ENCODE assay signal across 19 cellular contexts in genomic region chr6:136235233-136235564, GRCh38. TPM values are rescaled to one million over a fixed set of nuclear protein-coding genes. Genes with fewer than 3 reads are reported as not detected.
DNase-seq lines count a peak whose midpoint lies in the region; ATAC-seq and TF ChIP-seq lines count a peak whose summit lies in the region.
"Had no signal": no experiment of that assay in that cellular context is flagged by ENCODE, and none has a peak within 500 bp of the region (broad histone marks: within the 10 kb centered on the region; RNA-seq: fewer than 3 reads in every experiment).

No MANE protein-coding gene starts in this region.

- no peaks in the 10 kb centered on the region for H3K4me1 ChIP-seq in hepatocyte (ENCODE audit: insufficient read depth)
- H3K4me1 ChIP-seq: gastrocnemius medialis, SJSA1 had no signal

- DNase-seq in DMS53 (lab: John Stamatoyannopoulos, UW): peak; percentile 96
- no peak for DNase-seq in HEK293T (ENCODE audit: extremely low spot score)
- DNase-seq in WTC11 (ENCODE audit: low spot score): no peak
- DNase-seq in foreskin fibroblast: peak; percentile 42 to 64
- no peak for DNase-seq in SK-N-DZ (ENCODE audit: low spot score)
- no peak for DNase-seq in activated naive CD8-positive, alpha-beta T cell treated with anti-CD3 and anti-CD28 coated beads for 36 hours
- no peak for DNase-seq in hepatocyte (ENCODE audit: low spot score)
- DNase-seq: activated CD8-positive, alpha-beta memory T cell treated with anti-CD3 and anti-CD28 coated beads, Interleukin-2, amount 10 ng/mL, durations not matched to agents 7 days and 5 days; activated gamma-delta T cell treated with Interleukin-2 at 50 U/mL for 16 hours; AML-193; anterior cingulate cortex; gastrocnemius medialis; NCI-H1436; nucleus accumbens had no signal

- ATAC-seq in WTC11 (no peak), HG03159 (IDR thresholded peaks at IDR 0.05; ENCODE audit: unreplicated experiment) (no peak)
- ATAC-seq: activated CD4-positive, CD25-positive, alpha-beta regulatory T cell treated with anti-CD3 and anti-CD28 coated beads, Interleukin-2, amount 50 U/mL, for 24 hours; activated CD8-positive, alpha-beta memory T cell treated with anti-CD3 and anti-CD28 coated beads, Interleukin-2, amount 10 ng/mL, durations not matched to agents 7 days and 5 days; gastrocnemius medialis; stimulated activated effector memory CD8-positive, alpha-beta T cell treated with anti-CD3 and anti-CD28 coated beads, Interleukin-12 subunit alpha, Interleukin-12 subunit beta, amount 100 ng/mL, for 72 hours had no signal

- no peaks in the 10 kb centered on the region for H3K9me2 ChIP-seq in hepatocyte (replicated peaks; ENCODE audit: insufficient read depth)

- no peaks in the 10 kb centered on the region for H4K20me1 ChIP-seq in hepatocyte (ENCODE audit: insufficient read depth, poor library complexity, severe bottlenecking)

- no peaks in the 10 kb centered on the region for H3K4me1 Mint-ChIP-seq in WTC11
- H3K4me1 Mint-ChIP-seq in activated naive CD8-positive, alpha-beta T cell treated with anti-CD3 and anti-CD28 coated beads for 36 hours: peaks cover 3% of the 10 kb centered on the region
- H3K4me1 Mint-ChIP-seq: stimulated activated effector memory CD8-positive, alpha-beta T cell treated with anti-CD3 and anti-CD28 coated beads, Interleukin-12 subunit alpha, Interleukin-12 subunit beta, amount 100 ng/mL, for 72 hours had no signal

- H3K27me3 ChIP-seq in hepatocyte: no peaks in the 10 kb centered on the region
- H3K27me3 ChIP-seq: gastrocnemius medialis, SJSA1 had no signal

- no peaks in the 10 kb centered on the region for H3K36me3 ChIP-seq in hepatocyte (replicated peaks; ENCODE audit: insufficient read depth, low read depth)
- H3K36me3 ChIP-seq: gastrocnemius medialis, thoracic aorta had no signal

- POLR2A ChIA-PET in HEK293T (lab: Yijun Ruan, JAX): no interaction called here
- POLR2A ChIA-PET in WTC11 (lab: Charles Lee): no interaction called here

- no peak overlapping the region for H3K4me2 ChIP-seq in hepatocyte

- no peaks in the 10 kb centered on the region for H3K9me3 ChIP-seq in hepatocyte (ENCODE audit: low read depth)
- H3K9me3 ChIP-seq: gastrocnemius medialis, SJSA1, thoracic aorta had no signal

- H3K4me3 ChIP-seq in foreskin fibroblast (ENCODE audit: low read depth in 1 of 2, low read length in 2 of 2): no peak overlapping the region
- no peak overlapping the region for H3K4me3 ChIP-seq in hepatocyte
- H3K4me3 ChIP-seq: gastrocnemius medialis, SJSA1, thoracic aorta had no signal

- TF ChIP-seq CTCF in WTC11 (IDR thresholded peaks at IDR 0.05) (no peak), foreskin fibroblast (IDR thresholded peaks at IDR 0.05; ENCODE audit: low read depth, low read length) (no peak), hepatocyte (IDR thresholded peaks at IDR 0.05; ENCODE audit: poor library complexity) (no peak)

- H3K27ac Mint-ChIP-seq in WTC11: 0 out of 2 replicates have a peak overlapping the region, but pooled peaks have one; percentile 2
- no peak overlapping the region for H3K27ac Mint-ChIP-seq in activated naive CD8-positive, alpha-beta T cell treated with anti-CD3 and anti-CD28 coated beads for 36 hours
- H3K27ac Mint-ChIP-seq: stimulated activated effector memory CD8-positive, alpha-beta T cell treated with anti-CD3 and anti-CD28 coated beads, Interleukin-12 subunit alpha, Interleukin-12 subunit beta, amount 100 ng/mL, for 72 hours had no signal

- no peaks in the 10 kb centered on the region for H3K9me3 Mint-ChIP-seq in WTC11
- H3K9me3 Mint-ChIP-seq in activated naive CD8-positive, alpha-beta T cell treated with anti-CD3 and anti-CD28 coated beads for 36 hours: no peaks in the 10 kb centered on the region
- H3K9me3 Mint-ChIP-seq: stimulated activated effector memory CD8-positive, alpha-beta T cell treated with anti-CD3 and anti-CD28 coated beads, Interleukin-12 subunit alpha, Interleukin-12 subunit beta, amount 100 ng/mL, for 72 hours had no signal

- H3K79me2 ChIP-seq in hepatocyte: no peaks in the 10 kb centered on the region

- peaks cover 35% of the 10 kb centered on the region for H3K36me3 Mint-ChIP-seq in WTC11
- H3K36me3 Mint-ChIP-seq in activated naive CD8-positive, alpha-beta T cell treated with anti-CD3 and anti-CD28 coated beads for 36 hours: peaks cover 45% of the 10 kb centered on the region

- 79% methylated on average over 4 of the region's 4 CpGs for WGBS in hepatocyte (ENCODE audit: low lambda C conversion rate, missing lambda C conversion rate)

- CTCF ChIA-PET in HEK293T (lab: Yijun Ruan, JAX): interaction anchor here (1.7 kb wide), 1 partner anchor 9 kb away, joined by 4 read pairs; no protein-coding TSS in a partner anchor
- CTCF ChIA-PET in WTC11 (lab: Charles Lee): interaction anchor here (1.2 kb wide), 1 partner anchor 315 kb away, joined by 3 read pairs; no protein-coding TSS in a partner anchor

- H3K27me3 Mint-ChIP-seq in WTC11 (ENCODE audit: low read depth): no peaks in the 10 kb centered on the region
- no peaks in the 10 kb centered on the region for H3K27me3 Mint-ChIP-seq in activated naive CD8-positive, alpha-beta T cell treated with anti-CD3 and anti-CD28 coated beads for 36 hours
- H3K27me3 Mint-ChIP-seq: activated CD8-positive, alpha-beta memory T cell treated with anti-CD3 and anti-CD28 coated beads, Interleukin-2, amount 10 ng/mL, durations not matched to agents 7 days and 5 days had no signal

- H2AFZ ChIP-seq in hepatocyte: no peak overlapping the region

- no peak overlapping the region for H3K27ac ChIP-seq in hepatocyte
- H3K27ac ChIP-seq: gastrocnemius medialis, SJSA1, thoracic aorta had no signal

- H3K4me3 Mint-ChIP-seq in WTC11: no peak overlapping the region
- H3K4me3 Mint-ChIP-seq in activated naive CD8-positive, alpha-beta T cell treated with anti-CD3 and anti-CD28 coated beads for 36 hours: no peak overlapping the region
- H3K4me3 Mint-ChIP-seq: activated CD8-positive, alpha-beta memory T cell treated with anti-CD3 and anti-CD28 coated beads, Interleukin-2, amount 10 ng/mL, durations not matched to agents 7 days and 5 days; stimulated activated effector memory CD8-positive, alpha-beta T cell treated with anti-CD3 and anti-CD28 coated beads, Interleukin-12 subunit alpha, Interleukin-12 subunit beta, amount 100 ng/mL, for 72 hours had no signal

TF ChIP-seq in HEK293T, 16 proteins besides CTCF, POLR2A, EP300 and RAD21:
- TF ChIP-seq PKNOX1 (IDR thresholded peaks at IDR 0.05): peak; percentile 34; the same call in 1 of the 2 replicates
- no peak for TF ChIP-seq ELF4 (IDR thresholded peaks at IDR 0.05)
- TF ChIP-seq L3MBTL2 (conservative IDR thresholded peaks at IDR 0.05): no peak
TF ChIP-seq in HEK293T: peak in this region for 1.

TF ChIP-seq in WTC11, 78 proteins besides CTCF, POLR2A, EP300 and RAD21 (continues in another document):
- TF ChIP-seq ARID4B (CRISPR knock-in tag; IDR thresholded peaks at IDR 0.05; ENCODE audit: borderline replicate concordance): no peak

RNA-seq across cellular contexts. Expression of gene MTFR2, which starts 14.9 kb away (rescaled TPM):
- total RNA-seq in WTC11 (2021) (8.2 to 8.5 TPM (median 8.5 TPM) in 3 replicates), hepatocyte (0.43 and 2.9 TPM in 2 replicates)
- polyA plus RNA-seq in SK-N-DZ (2014; cell fraction: cytosol; rRNA removed): 6.2 and 11.1 TPM in 2 replicates
- 10.3 and 15.7 TPM in 2 replicates for polyA plus RNA-seq in SK-N-DZ (2014; cell fraction: nucleus; rRNA removed)
- total RNA-seq in activated naive CD8-positive, alpha-beta T cell treated with anti-CD3 and anti-CD28 coated beads for 36 hours: 10 to 100 TPM; 28.4 to 30.0 TPM
- 0.69 and 1.9 TPM in 2 replicates for polyA plus RNA-seq in hepatocyte

RNA-seq across cellular contexts. Expression of gene BCLAF1, which starts 54.4 kb away (rescaled TPM):
- 147 to 184 TPM (median 162 TPM) in 3 replicates for total RNA-seq in WTC11 (2021)
- 62.3 and 65.1 TPM in 2 replicates for polyA plus RNA-seq in SK-N-DZ (2014; cell fraction: cytosol; rRNA removed)
- polyA plus RNA-seq in SK-N-DZ (2014; cell fraction: nucleus; rRNA removed): 73.7 and 81.5 TPM in 2 replicates
- total RNA-seq in activated naive CD8-positive, alpha-beta T cell treated with anti-CD3 and anti-CD28 coated beads for 36 hours: 100 to 1,000 TPM; 237 to 239 TPM
- total RNA-seq in hepatocyte: 138 and 154 TPM in 2 replicates
- 58.2 and 68.1 TPM in 2 replicates for polyA plus RNA-seq in hepatocyte

Comparison
In these comparisons a context has a peak if more than half of its experiments do, and no peak if none do; other contexts are left out.
1. DNase-seq: peak in DMS53 (single experiment) and foreskin fibroblast (2 of 2); none in HEK293T (single experiment), WTC11 (single experiment), SK-N-DZ (single experiment), activated naive CD8-positive, alpha-beta T cell treated with anti-CD3 and anti-CD28 coated beads for 36 hours (single experiment) and hepatocyte (single experiment).